Comparison of ENCODE assay signal across 18 cellular contexts in genomic region chr7:138505361-138505873, GRCh38. TPM values are rescaled to one million over a fixed set of nuclear protein-coding genes. Genes with fewer than 3 reads are reported as not detected.
DNase-seq lines count a peak whose midpoint lies in the region; ATAC-seq, FAIRE-seq and TF ChIP-seq lines count a peak whose summit lies in the region.
"Had no signal": no experiment of that assay in that cellular context is flagged by ENCODE, and none has a peak within 500 bp of the region (broad histone marks: within the 10 kb centered on the region; RNA-seq: fewer than 3 reads in every experiment).

No MANE protein-coding gene starts in this region.

- TF ChIP-seq RAD21 in HepG2 (CRISPR knock-in tag; IDR thresholded peaks at IDR 0.05) (no peak), GM12878 (IDR thresholded peaks at IDR 0.05; ENCODE audit: insufficient read depth, low read depth, low read length) (no peak)

- no peak overlapping the region for H2AK5ac ChIP-seq in H9 (ENCODE audit: insufficient read length, low read length)

- H2BK15ac ChIP-seq in H9 (ENCODE audit: low read depth, low read length), result no peak overlapping the region

- no peak overlapping the region for H3K4me2 ChIP-seq in HepG2 (ENCODE audit: low read depth, low read length)
- no peak overlapping the region for H3K4me2 ChIP-seq in H9 (ENCODE audit: insufficient read depth, insufficient read length, low read length)
- no peak overlapping the region for H3K4me2 ChIP-seq in GM12878 (ENCODE audit: control insufficient read depth, insufficient read depth)

- POLR2A ChIA-PET in HepG2 (lab: Yijun Ruan, JAX) (no interaction called here), GM12878 (lab: Charles Lee) (no interaction called here)

- H3K27ac ChIP-seq in HepG2 (ENCODE audit: extremely low read length, insufficient read depth, low read length) (no peak overlapping the region), right lobe of liver (no peak overlapping the region), H9 (ENCODE audit: insufficient read length, low read depth, low read length) (no peak overlapping the region), GM12878 (ENCODE audit: control insufficient read depth, insufficient read depth) (no peak overlapping the region)
- H3K27ac ChIP-seq: GM23248 had no signal

- H3K23me2 ChIP-seq in H9 (ENCODE audit: insufficient read length, low read depth, low read length, poor library complexity, severe bottlenecking), result no peaks in the 10 kb centered on the region

- H4K5ac ChIP-seq in H9 (ENCODE audit: insufficient read length, low read depth, low read length), result no peak overlapping the region

- H3K4me1 ChIP-seq in HepG2 (ENCODE audit: insufficient read depth, low read length) (peaks cover 44% of the 10 kb centered on the region), right lobe of liver (peaks cover 0 to 5% (median 0%) of the 10 kb centered on the region in 4 donors), H9 (ENCODE audit: insufficient read depth, low read length) (peaks cover 2% of the 10 kb centered on the region; the same call in 1 of the 2 replicates), GM12878 (ENCODE audit: control insufficient read depth, insufficient read depth, low read length) (no peaks in the 10 kb centered on the region)
- H3K4me1 ChIP-seq: BE2C had no signal

- in situ Hi-C loops in HepG2 (cut with HindIII; ENCODE audit: extremely low pct_ligation_motif_present, low pct_unique_long_range_greater_than_20kb), result no loop called here
- in situ Hi-C loops in GM12878 (cut with MboI), result no loop called here

- RAD21 ChIA-PET in GM12878 (lab: Charles Lee; ENCODE audit: unreplicated experiment), result interaction anchor here (0.6 to 0.8 kb wide), 2 partner anchors 8 to 242 kb away, joined by 3 to 4 read pairs; no protein-coding TSS in a partner anchor

- TF ChIP-seq CTCF in HepG2 (CRISPR knock-in tag; IDR thresholded peaks at IDR 0.05), result no peak
- no peak for TF ChIP-seq CTCF in right lobe of liver (IDR thresholded peaks at IDR 0.05)
- no peak for TF ChIP-seq CTCF in H9 (conservative IDR thresholded peaks at IDR 0.05)
- no peak for TF ChIP-seq CTCF in GM12878 (IDR thresholded peaks at IDR 0.05 in 2 of 3, conservative IDR thresholded peaks at IDR 0.05 in 1 of 3; ENCODE audit: control insufficient read depth in 2 of 3, extremely low read depth in 1 of 3, insufficient read depth in 1 of 3, low read depth in 3 of 3, low read length in 3 of 3)
- TF ChIP-seq CTCF in progenitor cell of endocrine pancreas (IDR thresholded peaks at IDR 0.05; ENCODE audit: unreplicated experiment), result no peak

- H3K36me3 Mint-ChIP-seq in H9 (ENCODE audit: insufficient read depth in 1 of 3, low read depth in 3 of 3), result peaks cover 52 to 76% (median 71%) of the 10 kb centered on the region in 3 experiments
- peaks cover 34% of the 10 kb centered on the region for H3K36me3 Mint-ChIP-seq in progenitor cell of endocrine pancreas (ENCODE audit: insufficient read depth)

- no peak overlapping the region for H2BK120ac ChIP-seq in H9 (ENCODE audit: low read depth, low read length, poor library complexity, severe bottlenecking)

- H3K18ac ChIP-seq in H9 (ENCODE audit: insufficient read length, low read depth, low read length), result no peak overlapping the region

- H3K9me3 Mint-ChIP-seq in H9, result peaks cover 0 to 12% of the 10 kb centered on the region in 2 experiments; a peak in 4 of 5 replicates
- no peaks in the 10 kb centered on the region for H3K9me3 Mint-ChIP-seq in progenitor cell of endocrine pancreas (ENCODE audit: low read depth)
- H3K9me3 Mint-ChIP-seq: HFFc6 had no signal

- H3K79me2 ChIP-seq in HepG2 (ENCODE audit: insufficient read depth, low read length) (peaks cover 97% of the 10 kb centered on the region), H9 (ENCODE audit: insufficient read depth, low read length) (peaks cover 53% of the 10 kb centered on the region), GM12878 (ENCODE audit: control insufficient read depth, insufficient read depth, low read length) (peaks cover 4% of the 10 kb centered on the region)

- no peaks in the 10 kb centered on the region for H3K27me3 ChIP-seq in HepG2 (ENCODE audit: control insufficient read depth in 1 of 2, insufficient read depth in 2 of 2, low read length in 2 of 2)
- H3K27me3 ChIP-seq in right lobe of liver, result no peaks in the 10 kb centered on the region
- no peaks in the 10 kb centered on the region for H3K27me3 ChIP-seq in H9 (ENCODE audit: insufficient read depth, low read length)
- no peaks in the 10 kb centered on the region for H3K27me3 ChIP-seq in GM12878 (replicated peaks in 1 of 2; ENCODE audit: control insufficient read depth in 2 of 2, insufficient read depth in 2 of 2, low read length in 1 of 2)
- H3K27me3 ChIP-seq: BE2C had no signal

- CTCF ChIA-PET in HepG2 (lab: Yijun Ruan, JAX; ENCODE audit: low intra/inter-chr PET ratio, low total read pairs), result no interaction called here
- CTCF ChIA-PET in GM12878 (lab: Yijun Ruan, JAX), result interaction anchor here (1.1 to 1.2 kb wide), 3 partner anchors 7 to 25 kb away, joined by 3 to 4 read pairs (median 3); no protein-coding TSS in a partner anchor

- no peak overlapping the region for H2BK5ac ChIP-seq in H9 (ENCODE audit: insufficient read length, low read length)

- ATAC-seq in HepG2, result no peak
- ATAC-seq in right lobe of liver, result no peak
- ATAC-seq in GM12878, result no peak
- ATAC-seq in HG03159 (IDR thresholded peaks at IDR 0.05; ENCODE audit: unreplicated experiment), result no peak
- no peak for ATAC-seq in HG03097 (IDR thresholded peaks at IDR 0.05; ENCODE audit: low FRiP score, unreplicated experiment)
- ATAC-seq: HCT116 had no signal

- peaks cover 10% of the 10 kb centered on the region for H3K79me1 ChIP-seq in H9 (ENCODE audit: insufficient read depth, low read depth, low read length, poor library complexity, severe bottlenecking)

- H2BK20ac ChIP-seq in H9 (ENCODE audit: low read depth, low read length, poor library complexity, severe bottlenecking), result no peak overlapping the region

- H3K4me1 Mint-ChIP-seq in H9 (peaks cover 31 to 52% of the 10 kb centered on the region in 2 experiments), progenitor cell of endocrine pancreas (ENCODE audit: low read depth) (peaks cover 14% of the 10 kb centered on the region)

- no peak for DNase-seq in HepG2 (ENCODE audit: low spot score)
- DNase-seq in right lobe of liver, result no peak
- no peak for DNase-seq in H9
- no peak for DNase-seq in GM12878 (ENCODE audit: low read depth, low spot score)
- no peak for DNase-seq in progenitor cell of endocrine pancreas (ENCODE audit: low spot score, unreplicated experiment)
- DNase-seq in SHP77 treated with DMSO at 0.1 percent for 48 hours (lab: John Stamatoyannopoulos, UW), result no peak
- DNase-seq: ACHN; BE2C; C1 segment of cervical spinal cord; CD4-positive, alpha-beta memory T cell; DMS79 treated with DMSO at 0.1 percent for 48 hours; GF-D8; GM23248; HFFc6 had no signal

- FAIRE-seq in HepG2 (lab: Jason Lieb, UNC) (peak; percentile 12), GM12878 (lab: Jason Lieb, UNC) (peak; percentile 35)
- FAIRE-seq: H54 had no signal

- intact Hi-C loops in HepG2 (cut with micrococcal nuclease; ENCODE audit: unreplicated experiment), result no loop called here
- intact Hi-C loops in right lobe of liver (cut with DNase I), result no loop called here
- intact Hi-C loops in GM12878 (cut with micrococcal nuclease; ENCODE audit: unreplicated experiment), result no loop called here

- H2BK12ac ChIP-seq in H9 (ENCODE audit: insufficient read length, low read depth, low read length), result no peak overlapping the region

- no peak overlapping the region for H4K91ac ChIP-seq in H9 (ENCODE audit: insufficient read length, low read depth, low read length)

- H3T11ph ChIP-seq in H9 (ENCODE audit: low read length), result no peak overlapping the region

- no peak overlapping the region for H3K4ac ChIP-seq in H9 (ENCODE audit: low read depth, low read length)

- TF ChIP-seq POLR2A in HepG2 (IDR thresholded peaks at IDR 0.05; ENCODE audit: insufficient read depth in 1 of 2, low read depth in 2 of 2, low read length in 2 of 2), result no peak
- TF ChIP-seq POLR2A in right lobe of liver (IDR thresholded peaks at IDR 0.05), result no peak
- no peak for TF ChIP-seq POLR2A in GM12878 (IDR thresholded peaks at IDR 0.05; ENCODE audit: low read depth, low read length)

- H3K4me3 Mint-ChIP-seq in H9 (no peak overlapping the region), progenitor cell of endocrine pancreas (ENCODE audit: low read depth) (no peak overlapping the region)
- H3K4me3 Mint-ChIP-seq: CD4-positive, alpha-beta memory T cell; HFFc6 had no signal

- H3K14ac ChIP-seq in H9 (ENCODE audit: insufficient read depth, low read length), result no peak overlapping the region

- no peaks in the 10 kb centered on the region for H3K27me3 Mint-ChIP-seq in H9 (ENCODE audit: low read depth)
- H3K27me3 Mint-ChIP-seq in progenitor cell of endocrine pancreas, result no peaks in the 10 kb centered on the region
- H3K27me3 Mint-ChIP-seq: CD4-positive, alpha-beta memory T cell had no signal

- H3K23ac ChIP-seq in H9 (ENCODE audit: insufficient read length, low read depth, low read length), result no peak overlapping the region

- H4K8ac ChIP-seq in H9 (replicated peaks; ENCODE audit: insufficient read length, low read depth, low read length), result no peak overlapping the region

- H3K9me3 ChIP-seq in HepG2 (ENCODE audit: low read length), result no peaks in the 10 kb centered on the region
- no peaks in the 10 kb centered on the region for H3K9me3 ChIP-seq in right lobe of liver
- H3K9me3 ChIP-seq in H9 (ENCODE audit: control insufficient read depth, low read depth, low read length), result no peaks in the 10 kb centered on the region
- H3K9me3 ChIP-seq in GM12878 (replicated peaks; ENCODE audit: control insufficient read depth, insufficient read depth, low read length), result no peaks in the 10 kb centered on the region
- H3K9me3 ChIP-seq: BE2C had no signal

- no peak overlapping the region for H3K56ac ChIP-seq in H9 (ENCODE audit: insufficient read length, low read depth, low read length)

- no peak for TF ChIP-seq EP300 in HepG2 (IDR thresholded peaks at IDR 0.05; ENCODE audit: low read depth in 2 of 2, low read length in 2 of 2)
- no peak for TF ChIP-seq EP300 in HepG2 (CRISPR knock-in tag; IDR thresholded peaks at IDR 0.05; ENCODE audit: borderline replicate concordance)
- TF ChIP-seq EP300 in GM12878 (IDR thresholded peaks at IDR 0.05; ENCODE audit: borderline replicate concordance in 1 of 2, control insufficient read depth in 1 of 2, low read depth in 2 of 2, low read length in 2 of 2), result no peak

- H3K9ac ChIP-seq in HepG2 (ENCODE audit: insufficient read depth, low read depth, low read length), result no peak overlapping the region
- no peak overlapping the region for H3K9ac ChIP-seq in H9 (ENCODE audit: extremely low read depth, insufficient read length, low read length)
- no peak overlapping the region for H3K9ac ChIP-seq in GM12878 (ENCODE audit: control insufficient read depth, insufficient read depth, low read length)
- H3K9ac ChIP-seq: GM23248 had no signal

- H3K27ac Mint-ChIP-seq in H9 (peak overlapping the region in 2 of 3 experiments; percentile 65 to 85; a peak in 3 of 7 replicates), progenitor cell of endocrine pancreas (peak overlapping the region; percentile 27)
- H3K27ac Mint-ChIP-seq: HFFc6 had no signal

- no peak overlapping the region for H2AFZ ChIP-seq in HepG2 (ENCODE audit: low read length)
- no peak overlapping the region for H2AFZ ChIP-seq in H9 (ENCODE audit: low read length)
- H2AFZ ChIP-seq in GM12878 (ENCODE audit: control insufficient read depth, low read depth, low read length), result no peak overlapping the region
- H2AFZ ChIP-seq: GM23248 had no signal

- WGBS in HepG2 (ENCODE audit: low lambda C conversion rate), result 100% methylated on average over 2 of the region's 2 CpGs
- 100% methylated on average over 2 of the region's 2 CpGs for WGBS in right lobe of liver (ENCODE audit: insufficient coverage, low coverage, low lambda C conversion rate, missing lambda C conversion rate)
- WGBS in H9 (ENCODE audit: extremely low coverage, insufficient read length, low lambda C conversion rate), result no CpG with 5 or more reads among the region's 2 CpGs
- 100% methylated on average over 2 of the region's 2 CpGs for WGBS in GM12878 (ENCODE audit: insufficient coverage, insufficient replicate concordance, low lambda C conversion rate, missing lambda C conversion rate)

- H4K20me1 ChIP-seq in HepG2 (ENCODE audit: insufficient read depth, low read length) (peaks cover 81% of the 10 kb centered on the region), H9 (ENCODE audit: control insufficient read depth, insufficient read depth, insufficient read length) (no peaks in the 10 kb centered on the region), GM12878 (ENCODE audit: control insufficient read depth, insufficient read depth) (no peaks in the 10 kb centered on the region)

- BruUV-seq in HepG2 (replicated peaks; lab: Mats Ljungman, UMichigan), result no TSS peak
- no TSS peak for BruUV-seq in GM12878 (replicated peaks; lab: Mats Ljungman, UMichigan)

- H3K4me3 ChIP-seq in HepG2 (replicated peaks in 1 of 3; ENCODE audit: insufficient read depth in 1 of 3, low read depth in 2 of 3, low read length in 3 of 3) (no peak overlapping the region), right lobe of liver (no peak overlapping the region), GM12878 (no peak overlapping the region)
- H3K4me3 ChIP-seq: GM23248 had no signal

- H3K36me3 ChIP-seq in HepG2 (replicated peaks in 1 of 2; ENCODE audit: control insufficient read depth in 1 of 2, insufficient read depth in 2 of 2, low read length in 2 of 2) (peaks cover 14 to 47% of the 10 kb centered on the region in 2 experiments; a peak in 4 of 5 replicates), right lobe of liver (no peaks in the 10 kb centered on the region), GM12878 (ENCODE audit: control insufficient read depth in 2 of 2, insufficient read depth in 2 of 2, low read length in 1 of 2) (peaks cover 0 to 5% of the 10 kb centered on the region in 2 experiments; a peak in 2 of 4 replicates)

- SMC1A ChIA-PET in GM12878 (lab: Charles Lee; ENCODE audit: uncharacterized antibody, unreplicated experiment), result interaction anchor here (0.6 to 1.0 kb wide), 3 partner anchors 9 to 498 kb away, joined by 3 to 7 read pairs (median 4); no protein-coding TSS in a partner anchor

RNA-seq across cellular contexts. Expression of gene TRIM24, which starts 45.4 kb away (rescaled TPM):
- 106 and 118 TPM in 2 replicates for total RNA-seq in HepG2 (2016; rRNA removed; fragmentation: Illumina TruSeq; extraction: Trizol)
- 122 and 139 TPM in 2 replicates for total RNA-seq in HepG2 (2016; cell fraction: cytosol; rRNA removed; fragmentation: Illumina TruSeq; extraction: Trizol; ENCODE audit: low read depth)
- total RNA-seq in HepG2 (2016; cell fraction: insoluble cytoplasmic fraction; rRNA removed; fragmentation: Illumina TruSeq; extraction: Trizol), result 99.4 and 119 TPM in 2 replicates
- total RNA-seq in HepG2 (2016; cell fraction: membrane; rRNA removed; fragmentation: Illumina TruSeq; extraction: Trizol), result 66.5 and 76.0 TPM in 2 replicates
- 103 and 118 TPM in 2 replicates for total RNA-seq in HepG2 (2016; cell fraction: nucleus; rRNA removed; fragmentation: Illumina TruSeq; extraction: Trizol)
- polyA plus RNA-seq in HepG2 (2011; rRNA removed), result 70.3 and 100 TPM in 2 replicates
- 34.7 and 45.8 TPM in 2 replicates for polyA plus RNA-seq in HepG2 (2011; cell fraction: cytosol; rRNA removed)
- 47.7 and 50.1 TPM in 2 replicates for polyA plus RNA-seq in HepG2 (2011; cell fraction: nucleus; rRNA removed)
- polyA plus RNA-seq in HepG2 (2012), result 45.5 and 53.7 TPM in 2 replicates
- 3.2 and 3.5 TPM in 2 replicates for polyA plus RNA-seq in HepG2 (2016; cell fraction: cytosol; fragmentation: Illumina TruSeq; extraction: Trizol; ENCODE audit: low read depth)
- polyA plus RNA-seq in HepG2 (2016; cell fraction: insoluble cytoplasmic fraction; fragmentation: Illumina TruSeq; extraction: Trizol; ENCODE audit: low read depth), result 140 and 150 TPM in 2 replicates
- 12.3 and 15.0 TPM in 2 replicates for polyA plus RNA-seq in HepG2 (2016; cell fraction: membrane; fragmentation: Illumina TruSeq; extraction: Trizol; ENCODE audit: low read depth)
- polyA plus RNA-seq in HepG2 (2016; cell fraction: nucleus; fragmentation: Illumina TruSeq; extraction: Trizol; ENCODE audit: insufficient read depth, low read depth), result 118 and 128 TPM in 2 replicates
- 19.6 and 88.1 TPM in 2 replicates for polyA minus RNA-seq in HepG2 (2011; rRNA and poly(A)+ RNA removed; ENCODE audit: low replicate concordance)
- 86.8 and 89.8 TPM in 2 replicates for polyA minus RNA-seq in HepG2 (2011; cell fraction: cytosol; rRNA and poly(A)+ RNA removed)
- 194 and 209 TPM in 2 replicates for polyA minus RNA-seq in HepG2 (2011; cell fraction: nucleus; rRNA and poly(A)+ RNA removed)
- total RNA-seq in right lobe of liver, result 10 to 100 TPM; 14.5 to 18.9 (median 16.5) TPM
- total RNA-seq in H9 (2021), result 255 and 260 TPM in 2 replicates
- 32.0 and 35.8 TPM in 2 replicates for total RNA-seq in GM12878 (2013; cell fraction: nucleolus; rRNA removed)
- total RNA-seq in GM12878 (2014; rRNA removed), result 13.6 and 14.3 TPM in 2 replicates
- 12.0 and 13.6 TPM in 2 replicates for total RNA-seq in GM12878 (2014; rRNA removed; fragmentation: Illumina TruSeq; extraction: Trizol)
- 17.1 and 17.8 TPM in 2 replicates for total RNA-seq in GM12878 (2021)
- 4.5 TPM for polyA plus RNA-seq in GM12878 (2011; ENCODE audit: low read depth)
- 23.5 and 24.1 TPM in 2 replicates for polyA plus RNA-seq in GM12878 (2011; rRNA removed)
- 10.5 and 11.1 TPM in 2 replicates for polyA plus RNA-seq in GM12878 (2011; cell fraction: cytosol; rRNA removed)
- 15.9 and 16.1 TPM in 2 replicates for polyA plus RNA-seq in GM12878 (2011; cell fraction: nucleus; rRNA removed)
- 6.6 and 8.4 TPM in 2 replicates for polyA plus RNA-seq in GM12878 (2012)
- 19.7 and 24.5 TPM in 2 replicates for polyA plus RNA-seq in GM12878 (2014; fragmentation: Illumina TruSeq; extraction: Trizol)
- 1 to 10 TPM; 4.6 to 5.4 TPM for polyA plus RNA-seq in GM12878 (2014; fragmentation: Nextera tagmentation; extraction: Ambion mirVana)
- polyA plus RNA-seq in GM12878 (2014; rRNA removed), result 9.7 and 11.3 TPM in 2 replicates
- polyA plus RNA-seq in GM12878 (2016; fragmentation: Nextera tagmentation; extraction: Ambion mirVana), result 10 to 100 TPM; 11.2 to 15.5 TPM
- 23.6 and 43.4 TPM in 2 replicates for polyA minus RNA-seq in GM12878 (2011; rRNA and poly(A)+ RNA removed)
- polyA minus RNA-seq in GM12878 (2011; cell fraction: cytosol; rRNA and poly(A)+ RNA removed), result 9.9 and 14.9 TPM in 2 replicates
- polyA minus RNA-seq in GM12878 (2011; cell fraction: nucleus; rRNA and poly(A)+ RNA removed), result 16.7 and 30.4 TPM in 2 replicates
- total RNA-seq in progenitor cell of endocrine pancreas, result 112 and 114 TPM in 2 replicates

Comparison
In these comparisons a context has a peak if more than half of its experiments do, and no peak if none do; other contexts are left out.
1. Of the 75 proteins assayed by ChIP-seq in both HepG2 and GM12878: peak only in HepG2: POLR2AphosphoS5; only in GM12878: none; in both: none; in neither: 74.